Comparison of ENCODE assay signal across 22 cellular contexts in genomic region chr3:45131201-45131600, GRCh38. TPM values are rescaled to one million over a fixed set of nuclear protein-coding genes. Genes with fewer than 3 reads are reported as not detected.
"Had no signal": no experiment of that assay in that cellular context is flagged by ENCODE, and none has a peak within 500 bp of the region (broad histone marks: within the 10 kb centered on the region; RNA-seq: fewer than 3 reads in every experiment).

No MANE protein-coding gene starts in this region.

- H3K4me1 Mint-ChIP-seq: activated B cell treated with CpG ODN at 0.5 μM for 24 hours, memory B cell, natural killer cell, T-helper 17 cell had no signal

- H3K4me3 ChIP-seq: adrenal gland, colonic mucosa, gastroesophageal sphincter, left lung, right atrium auricular region had no signal

- H3K36me3 Mint-ChIP-seq: activated naive CD4-positive, alpha-beta T cell treated with anti-CD3 and anti-CD28 coated beads, Interleukin-2, amount 50 U/mL, for 24 hours; memory B cell; natural killer cell had no signal

- H3K4me1 ChIP-seq: colonic mucosa, right atrium auricular region had no signal

- H3K27ac ChIP-seq: adrenal gland, colonic mucosa, gastroesophageal sphincter, left lung, neutrophil, right atrium auricular region had no signal

- H3K9me3 Mint-ChIP-seq: activated B cell treated with CpG ODN at 0.5 μM for 24 hours; activated CD8-positive, alpha-beta T cell treated with anti-CD3 and anti-CD28 coated beads for 36 hours; activated naive CD4-positive, alpha-beta T cell treated with anti-CD3 and anti-CD28 coated beads, Interleukin-2, amount 50 U/mL, for 24 hours; memory B cell; natural killer cell; type B pancreatic cell had no signal

- H3K36me3 ChIP-seq: adrenal gland, colonic mucosa, gastroesophageal sphincter, neutrophil, right atrium auricular region had no signal

- H3K27me3 Mint-ChIP-seq: activated B cell treated with CpG ODN at 0.5 μM for 24 hours; activated naive CD4-positive, alpha-beta T cell treated with anti-CD3 and anti-CD28 coated beads, Interleukin-2, amount 50 U/mL, for 24 hours; type B pancreatic cell had no signal

- H3K9me3 ChIP-seq: adrenal gland, colonic mucosa, gastroesophageal sphincter, left lung, neutrophil, right atrium auricular region had no signal

- H3K4me3 Mint-ChIP-seq: activated B cell treated with CpG ODN at 0.5 μM for 24 hours; activated CD8-positive, alpha-beta T cell treated with anti-CD3 and anti-CD28 coated beads for 36 hours; activated naive CD4-positive, alpha-beta T cell treated with anti-CD3 and anti-CD28 coated beads, Interleukin-2, amount 50 U/mL, for 24 hours; memory B cell; natural killer cell; T-helper 17 cell had no signal

- DNase-seq: activated B cell treated with CpG ODN at 0.5 μM for 24 hours; activated CD4-positive, alpha-beta T cell treated with anti-CD3 and anti-CD28 coated beads for 48 hours; activated CD8-positive, alpha-beta memory T cell treated with anti-CD3 and anti-CD28 coated beads, Interleukin-2, amount 50 U/mL, for 4 hours; activated CD8-positive, alpha-beta T cell treated with anti-CD3 and anti-CD28 coated beads for 36 hours; activated effector memory CD4-positive, alpha-beta T cell treated with anti-CD3 and anti-CD28 coated beads, Interleukin-2, amount 50 U/mL, for 16 hours; activated T-cell treated with anti-CD3 and anti-CD28 coated beads, Interleukin-2, amount 50 U/mL, for 48 hours; adrenal gland; colonic mucosa; kidney; left lung; natural killer cell; small intestine; stimulated activated CD4-positive, alpha-beta T cell treated with anti-CD3 and anti-CD28 coated beads, Interleukin-4, amount 100 ng/mL, for 4 hours; stimulated activated CD8-positive, alpha-beta memory T cell treated with anti-CD3 and anti-CD28 coated beads, Interleukin-4, amount 100 ng/mL, for 48 hours; stimulated activated naive CD4-positive, alpha-beta T cell treated with Interleukin-2 at 50 U/mL for 16 hours; T-helper 17 cell had no signal

- H3K27ac Mint-ChIP-seq: activated B cell treated with CpG ODN at 0.5 μM for 24 hours; activated CD8-positive, alpha-beta T cell treated with anti-CD3 and anti-CD28 coated beads for 36 hours; activated naive CD4-positive, alpha-beta T cell treated with anti-CD3 and anti-CD28 coated beads, Interleukin-2, amount 50 U/mL, for 24 hours; memory B cell; natural killer cell; T-helper 17 cell; type B pancreatic cell had no signal

- ATAC-seq: activated CD8-positive, alpha-beta T cell treated with anti-CD3 and anti-CD28 coated beads for 36 hours; gastroesophageal sphincter; left lung; natural killer cell; T-helper 17 cell had no signal

- H3K27me3 ChIP-seq: adrenal gland, colonic mucosa, gastroesophageal sphincter, left lung, neutrophil, right atrium auricular region had no signal

RNA-seq across cellular contexts. Expression of gene CDCP1, which starts 15.0 kb away (rescaled TPM):
- total RNA-seq: activated B cell treated with CpG ODN at 0.5 μM for 24 hours had no signal
